In genomic region chr5:74622122-74622521, GRCh38 we compare ENCODE assay signal across 1 cellular context.
TF ChIP-seq lines count a peak whose summit lies in the region.

No MANE protein-coding gene starts in this region.

TF ChIP-seq in GM12878, 131 proteins besides CTCF, POLR2A, EP300 and RAD21 (continued from another document and continues in another):
- no peak for TF ChIP-seq CUX1 (IDR thresholded peaks at IDR 0.05; ENCODE audit: insufficient replicate concordance, low read depth, low read length)
- peak; percentile 60 for TF ChIP-seq MLLT1 (IDR thresholded peaks at IDR 0.05)
- TF ChIP-seq GABPA (IDR thresholded peaks at IDR 0.05; ENCODE audit: low read depth), result no peak
- peak; percentile 35; the same call in 1 of the 2 replicates for TF ChIP-seq PKNOX1 (IDR thresholded peaks at IDR 0.05)
- no peak for TF ChIP-seq EZH2 (IDR thresholded peaks at IDR 0.05; ENCODE audit: borderline replicate concordance, control insufficient read depth, low read depth, low read length)
- TF ChIP-seq BCL11A (IDR thresholded peaks at IDR 0.05; ENCODE audit: low read depth, low read length), result peak; percentile 94
- TF ChIP-seq ZNF24 (IDR thresholded peaks at IDR 0.05), result peak; percentile 87
- TF ChIP-seq MTA3 (IDR thresholded peaks at IDR 0.05; ENCODE audit: borderline replicate concordance, low read length), result peak; percentile 84
- no peak for TF ChIP-seq KDM1A (IDR thresholded peaks at IDR 0.05; ENCODE audit: borderline replicate concordance)
- TF ChIP-seq CEBPZ (IDR thresholded peaks at IDR 0.05; ENCODE audit: low read depth, low read length), result no peak
- TF ChIP-seq MYC (IDR thresholded peaks at IDR 0.05; ENCODE audit: insufficient read depth, insufficient read length, insufficient replicate concordance, low read length, severe bottlenecking), result no peak
- TF ChIP-seq TAF1 (IDR thresholded peaks at IDR 0.05; ENCODE audit: borderline replicate concordance, low read depth, low read length), result no peak
- peak; percentile 59; the same call in 1 of the 2 replicates for TF ChIP-seq MEF2A (IDR thresholded peaks at IDR 0.05; ENCODE audit: insufficient read depth, low read depth, low read length)
- TF ChIP-seq NFYA (IDR thresholded peaks at IDR 0.05; ENCODE audit: borderline replicate concordance, low read depth, low read length), result no peak
- TF ChIP-seq GATAD2B (conservative IDR thresholded peaks at IDR 0.05; ENCODE audit: low read depth), result no peak
- no peak for TF ChIP-seq NR2C2 (IDR thresholded peaks at IDR 0.05; ENCODE audit: borderline replicate concordance, control insufficient read depth, insufficient read length, low read depth)
- peak; percentile 72 for TF ChIP-seq ATF2 (IDR thresholded peaks at IDR 0.05; ENCODE audit: low read length)
- TF ChIP-seq ZBTB11 (CRISPR knock-in tag; IDR thresholded peaks at IDR 0.05), result no peak
- TF ChIP-seq RELA (IDR thresholded peaks at IDR 0.05; ENCODE audit: borderline replicate concordance, partially characterized antibody), result no peak
- TF ChIP-seq SMARCA5 (IDR thresholded peaks at IDR 0.05), result no peak
- no peak for TF ChIP-seq ZBTB33 (IDR thresholded peaks at IDR 0.05)
- no peak for TF ChIP-seq MAX (IDR thresholded peaks at IDR 0.05; ENCODE audit: low read depth, low read length)
- 0 out of 2 replicates have a peak, but pooled peaks have one; percentile 62 for TF ChIP-seq ZNF217 (IDR thresholded peaks at IDR 0.05)
- TF ChIP-seq PBX3 (IDR thresholded peaks at IDR 0.05; ENCODE audit: insufficient replicate concordance, low read depth, low read length), result no peak
- TF ChIP-seq NRF1 (conservative IDR thresholded peaks at IDR 0.05; ENCODE audit: low read depth, low read length), result no peak
- TF ChIP-seq SPI1 (IDR thresholded peaks at IDR 0.05; ENCODE audit: borderline replicate concordance, insufficient read depth, low read depth, low read length), result peak; percentile 49
- peak; percentile 38; the same call in 1 of the 3 replicates for TF ChIP-seq POU2F2 (IDR thresholded peaks at IDR 0.05; ENCODE audit: borderline replicate concordance, low read depth, low read length)
- peak; percentile 90; the same call in 1 of the 2 replicates for TF ChIP-seq BACH1 (IDR thresholded peaks at IDR 0.05; ENCODE audit: borderline replicate concordance)
- TF ChIP-seq NBN (IDR thresholded peaks at IDR 0.05), result peak; percentile 76; the same call in 1 of the 2 replicates
- no peak for TF ChIP-seq CBX3 (IDR thresholded peaks at IDR 0.05; ENCODE audit: borderline replicate concordance, low read depth)
- peak; percentile 96 for TF ChIP-seq TCF7 (IDR thresholded peaks at IDR 0.05; ENCODE audit: borderline replicate concordance)
- TF ChIP-seq MYB (IDR thresholded peaks at IDR 0.05; ENCODE audit: borderline replicate concordance, low read depth, low read length), result no peak
- peak; percentile 72 for TF ChIP-seq PAX5 (IDR thresholded peaks at IDR 0.05; ENCODE audit: borderline replicate concordance, low read depth, low read length)
- no peak for TF ChIP-seq FOS (IDR thresholded peaks at IDR 0.05; ENCODE audit: borderline replicate concordance, extremely low read depth, insufficient read length)
- no peak for TF ChIP-seq TCF3 (IDR thresholded peaks at IDR 0.05; ENCODE audit: borderline replicate concordance, insufficient read depth, low read depth, low read length)
- no peak for TF ChIP-seq FOXK2 (IDR thresholded peaks at IDR 0.05)
- no peak for TF ChIP-seq SIN3A (IDR thresholded peaks at IDR 0.05; ENCODE audit: low read depth, low read length)
- TF ChIP-seq RCOR1 (conservative IDR thresholded peaks at IDR 0.05; ENCODE audit: low read depth, low read length), result no peak
- TF ChIP-seq RAD51 (IDR thresholded peaks at IDR 0.05), result no peak
